9 cellular contexts compared by ENCODE assay signal in genomic region chr2:63853527-63854310, GRCh38. TPM values are rescaled to one million over a fixed set of nuclear protein-coding genes. Genes with fewer than 3 reads are reported as not detected.
DNase-seq lines count a peak whose midpoint lies in the region; ATAC-seq and TF ChIP-seq lines count a peak whose summit lies in the region.
"Had no signal": no experiment of that assay in that cellular context is flagged by ENCODE, and none has a peak within 500 bp of the region (broad histone marks: within the 10 kb centered on the region; RNA-seq: fewer than 3 reads in every experiment).

No MANE protein-coding gene starts in this region.

- DNase-seq in HFFc6, result no peak
- no peak for DNase-seq in activated CD8-positive, alpha-beta T cell treated with anti-CD3 and anti-CD28 coated beads for 36 hours
- no peak for DNase-seq in right atrium auricular region (ENCODE audit: low spot score)
- peak in 1 of 2 donors; percentile 38 for DNase-seq in gastrocnemius medialis
- DNase-seq in anterior cingulate cortex (lab: John Stamatoyannopoulos, UW), result no peak
- DNase-seq in hepatic stellate cell (ENCODE audit: low spot score), result no peak
- DNase-seq: GM23248, NCI-H526 treated with DMSO at 0.1 percent for 48 hours had no signal

- H3K4me3 ChIP-seq in right atrium auricular region (no peak overlapping the region), gastrocnemius medialis (peak overlapping the region in 3 of 4 donors; percentile 14 to 19 (median 15))

- H3K36me3 ChIP-seq in right atrium auricular region (peaks cover 20% of the 10 kb centered on the region), gastrocnemius medialis (peaks cover 0 to 23% of the 10 kb centered on the region in 2 donors)

- POLR2A ChIA-PET in activated CD8-positive, alpha-beta T cell treated with anti-CD3 and anti-CD28 coated beads for 36 hours (lab: Charles Lee), result interaction anchor here (0.8 to 8.0 kb wide), 2 partner anchors 11 to 157 kb away, joined by 3 to 58 read pairs; partner anchors contain the start of gene UGP2

- peaks cover 74% of the 10 kb centered on the region for H3K4me1 Mint-ChIP-seq in HFFc6 (ENCODE audit: low read depth)
- H3K4me1 Mint-ChIP-seq in activated CD8-positive, alpha-beta T cell treated with anti-CD3 and anti-CD28 coated beads for 36 hours (ENCODE audit: low read depth), result peaks cover 60% of the 10 kb centered on the region

- H3K27ac Mint-ChIP-seq in HFFc6, result peak overlapping the region; percentile 44
- peak overlapping the region; percentile 90 for H3K27ac Mint-ChIP-seq in activated CD8-positive, alpha-beta T cell treated with anti-CD3 and anti-CD28 coated beads for 36 hours

- in situ Hi-C loops in gastrocnemius medialis (cut with MboI; ENCODE audit: low sequenced_read_pairs in 4 of 4), result loop anchor here in 2 of 4 donors (10.0 to 25.0 kb wide), 2 partner anchors 159 to 166 kb away; no protein-coding TSS in a partner anchor

- no peaks in the 10 kb centered on the region for H3K9me3 Mint-ChIP-seq in HFFc6
- H3K9me3 Mint-ChIP-seq in activated CD8-positive, alpha-beta T cell treated with anti-CD3 and anti-CD28 coated beads for 36 hours, result peaks cover 2% of the 10 kb centered on the region

- no peaks in the 10 kb centered on the region; the same call in 1 of the 2 replicates for H3K27me3 Mint-ChIP-seq in HFFc6 (ENCODE audit: insufficient read depth)
- H3K27me3 Mint-ChIP-seq in activated CD8-positive, alpha-beta T cell treated with anti-CD3 and anti-CD28 coated beads for 36 hours, result no peaks in the 10 kb centered on the region

- H3K9me3 ChIP-seq in right atrium auricular region (no peaks in the 10 kb centered on the region), gastrocnemius medialis (no peaks in the 10 kb centered on the region)

- no peak for TF ChIP-seq CTCF in HFFc6 (IDR thresholded peaks at IDR 0.05)
- TF ChIP-seq CTCF in activated CD8-positive, alpha-beta T cell treated with anti-CD3 and anti-CD28 coated beads for 36 hours (IDR thresholded peaks at IDR 0.05), result no peak
- no peak for TF ChIP-seq CTCF in right atrium auricular region (IDR thresholded peaks at IDR 0.05)
- no peak for TF ChIP-seq CTCF in gastrocnemius medialis (IDR thresholded peaks at IDR 0.05 in 4 of 5, conservative IDR thresholded peaks at IDR 0.05 in 1 of 5)

- no peak for ATAC-seq in activated CD8-positive, alpha-beta T cell treated with anti-CD3 and anti-CD28 coated beads for 36 hours
- ATAC-seq in gastrocnemius medialis, result peak; percentile 68 to 75
- ATAC-seq in HG03108 (IDR thresholded peaks at IDR 0.05; ENCODE audit: unreplicated experiment), result no peak

- H3K36me3 Mint-ChIP-seq in HFFc6 (ENCODE audit: low read depth), result peaks cover 28% of the 10 kb centered on the region
- peaks cover 21% of the 10 kb centered on the region for H3K36me3 Mint-ChIP-seq in activated CD8-positive, alpha-beta T cell treated with anti-CD3 and anti-CD28 coated beads for 36 hours (ENCODE audit: low read depth)

- peak overlapping the region; percentile 7 for H3K4me3 Mint-ChIP-seq in HFFc6
- no peak overlapping the region for H3K4me3 Mint-ChIP-seq in activated CD8-positive, alpha-beta T cell treated with anti-CD3 and anti-CD28 coated beads for 36 hours

- CTCF ChIA-PET in activated CD8-positive, alpha-beta T cell treated with anti-CD3 and anti-CD28 coated beads for 36 hours (lab: Charles Lee), result interaction anchor here (1.2 to 5.8 kb wide), 3 partner anchors 7 to 556 kb away, joined by 3 to 34 read pairs (median 4); no protein-coding TSS in a partner anchor

- intact Hi-C loops in activated CD8-positive, alpha-beta T cell treated with anti-CD3 and anti-CD28 coated beads for 36 hours (cut with micrococcal nuclease), result no loop called here
- intact Hi-C loops in gastrocnemius medialis (cut with DNase I; ENCODE audit: low total_unique reads), result no loop called here

- TF ChIP-seq POLR2A in gastrocnemius medialis (IDR thresholded peaks at IDR 0.05), result peak in 1 of 2 donors; percentile 30

- H3K27me3 ChIP-seq in right atrium auricular region (no peaks in the 10 kb centered on the region), gastrocnemius medialis (no peaks in the 10 kb centered on the region)

- H3K27ac ChIP-seq in right atrium auricular region (peak overlapping the region; percentile 46 to 60), gastrocnemius medialis (peak overlapping the region; percentile 77 to 98 (median 96))
- H3K27ac ChIP-seq: GM23248 had no signal

- peaks cover 0 to 62% of the 10 kb centered on the region in 2 donors for H3K4me1 ChIP-seq in right atrium auricular region
- H3K4me1 ChIP-seq in gastrocnemius medialis, result peaks cover 71% of the 10 kb centered on the region in 2 donors

RNA-seq across cellular contexts. Expression of gene UGP2, which starts 12.0 kb away (rescaled TPM):
- total RNA-seq in HFFc6 (2021; fragmentation: NEBNext Ultra II Directional; extraction: Animal tissue kit (Norgen Biotek cat#: 25700)), result 100 to 1,000 TPM; 150 to 199 (median 172) TPM
- total RNA-seq in activated CD8-positive, alpha-beta T cell treated with anti-CD3 and anti-CD28 coated beads for 36 hours, result 10 to 100 TPM; 81.4 to 83.7 TPM
- 100 to 1,000 TPM; 204 to 209 TPM for total RNA-seq in right atrium auricular region
- 100 to 1,000 TPM; 398 to 784 (median 580) TPM for total RNA-seq in gastrocnemius medialis

Comparison
In these comparisons a context has a peak if more than half of its experiments do, and no peak if none do; other contexts are left out.
1. ATAC-seq: peak in gastrocnemius medialis (2 of 2); none in activated CD8-positive, alpha-beta T cell treated with anti-CD3 and anti-CD28 coated beads for 36 hours (single experiment) and HG03108 (single experiment).
2. H3K4me3 ChIP-seq: peak in gastrocnemius medialis (3 of 4); none in right atrium auricular region (0 of 2).